10 cellular contexts compared by ENCODE assay signal in the genomic region with DNA sequence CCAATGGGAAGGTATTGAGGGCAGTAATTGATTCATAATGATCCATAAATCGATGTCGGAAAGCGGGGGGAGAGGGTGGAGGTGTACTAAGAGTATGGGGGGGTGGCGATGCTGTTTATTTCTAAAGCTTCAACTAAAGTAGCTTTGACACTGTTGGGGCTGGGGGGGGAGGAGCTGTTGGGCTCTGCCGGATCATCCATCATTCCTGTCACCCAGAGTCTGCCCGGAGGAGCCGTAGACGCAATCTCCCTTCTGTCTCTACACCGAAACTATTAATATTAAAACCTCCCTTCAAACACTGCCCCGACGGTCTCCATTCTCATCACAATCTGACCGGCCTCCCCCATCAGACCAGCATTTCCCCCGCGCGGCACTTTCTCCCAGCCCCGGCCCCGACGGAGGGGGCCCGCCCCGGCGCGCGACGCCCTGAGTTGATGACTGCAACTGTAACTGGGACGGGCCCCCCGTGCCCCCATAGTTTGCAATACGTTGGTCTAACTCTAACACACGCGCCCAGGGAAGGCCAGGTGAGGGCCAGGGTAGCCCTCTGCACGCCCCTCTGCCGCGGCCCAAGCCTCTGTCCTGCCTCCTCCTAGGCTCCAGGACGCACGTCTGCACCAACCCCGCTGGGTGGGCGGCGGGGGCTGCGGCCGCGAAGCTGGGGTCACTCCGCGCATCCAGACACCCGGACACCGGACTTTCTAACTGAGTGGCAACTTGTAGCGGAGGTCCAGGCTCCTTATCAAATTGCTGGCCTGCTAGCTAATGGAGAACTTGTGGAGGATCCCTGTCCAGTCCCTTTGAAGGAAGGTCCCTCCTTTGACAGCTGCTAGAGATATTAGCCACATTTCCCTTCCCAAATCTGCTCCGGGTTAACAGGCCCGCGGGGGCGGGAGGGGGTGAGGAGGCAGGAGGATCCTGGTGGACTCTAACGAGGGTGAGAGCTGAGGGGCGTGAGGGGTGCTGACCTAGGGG.
DNase-seq lines count a peak whose midpoint lies in the region; ATAC-seq and TF ChIP-seq lines count a peak whose summit lies in the region.
"Had no signal": no experiment of that assay in that cellular context is flagged by ENCODE, and none has a peak within 500 bp of the region (broad histone marks: within the 10 kb centered on the region; RNA-seq: fewer than 3 reads in every experiment).

No MANE protein-coding gene starts in this region.

- POLR2A ChIA-PET in PC-9 (lab: Charles Lee; ENCODE audit: unreplicated experiment) = no interaction called here

- H3K9me3 ChIP-seq in endocrine pancreas (ENCODE audit: control insufficient read depth, low read length) (no peaks in the 10 kb centered on the region), right lobe of liver (no peaks in the 10 kb centered on the region), suprapubic skin (no peaks in the 10 kb centered on the region), PC-9 (ENCODE audit: insufficient read depth, low read depth) (no peaks in the 10 kb centered on the region)
- H3K9me3 ChIP-seq: colonic mucosa had no signal

- no peaks in the 10 kb centered on the region for H4K20me1 ChIP-seq in PC-9 (ENCODE audit: insufficient read depth)

- no peak overlapping the region for H2AFZ ChIP-seq in PC-9

- CTCF ChIA-PET in PC-9 (lab: Charles Lee) = interaction anchor here (0.6 kb wide), 1 partner anchor 245 kb away, joined by 5 read pairs; no protein-coding TSS in a partner anchor

- ATAC-seq in right lobe of liver (peak; percentile 18 to 58 (median 42)), HG03432 (IDR thresholded peaks at IDR 0.05; ENCODE audit: unreplicated experiment) (no peak)

- H3K27me3 ChIP-seq in endocrine pancreas (ENCODE audit: control insufficient read depth, insufficient read depth, low read length) = no peaks in the 10 kb centered on the region
- peaks cover 0 to 2% of the 10 kb centered on the region in 2 donors for H3K27me3 ChIP-seq in right lobe of liver
- H3K27me3 ChIP-seq in suprapubic skin = peaks cover 47% of the 10 kb centered on the region
- H3K27me3 ChIP-seq in PC-9 (ENCODE audit: insufficient read depth, low read depth) = no peaks in the 10 kb centered on the region

- H3K36me3 ChIP-seq in endocrine pancreas (ENCODE audit: control insufficient read depth, insufficient read depth, low read length) (no peaks in the 10 kb centered on the region), right lobe of liver (no peaks in the 10 kb centered on the region), suprapubic skin (peaks cover 3% of the 10 kb centered on the region), PC-9 (ENCODE audit: low read depth) (no peaks in the 10 kb centered on the region)
- H3K36me3 ChIP-seq: colonic mucosa had no signal

- H3K9ac ChIP-seq in endocrine pancreas (ENCODE audit: control insufficient read depth, insufficient read depth, low read length) = peak overlapping the region; percentile 49

- no TSS peak for BruUV-seq in PC-9 (replicated peaks; lab: Mats Ljungman, UMichigan)

- no peaks in the 10 kb centered on the region for H3K9me2 ChIP-seq in PC-9 (ENCODE audit: insufficient read depth)

- TF ChIP-seq CTCF in right lobe of liver (IDR thresholded peaks at IDR 0.05) (no peak), suprapubic skin (IDR thresholded peaks at IDR 0.05) (no peak), PC-9 (conservative IDR thresholded peaks at IDR 0.05) (no peak)

- no peaks in the 10 kb centered on the region for H3K79me2 ChIP-seq in PC-9 (ENCODE audit: low read depth)

- intact Hi-C loops in right lobe of liver (cut with DNase I) (loop anchor here (10.0 kb wide), 2 partner anchors 216 to 236 kb away; a partner anchor contains a TSS), PC-9 (cut with micrococcal nuclease; ENCODE audit: unreplicated experiment) (no loop called here)

- DNase-seq in M059J (ENCODE audit: low read depth) (peak; percentile 61), right lobe of liver (no peak), suprapubic skin (ENCODE audit: low spot score in 2 of 2) (no peak), PC-9 (no peak), ACHN (no peak)
- no peak for DNase-seq in activated CD8-positive, alpha-beta memory T cell treated with anti-CD3 and anti-CD28 coated beads, Interleukin-2, amount 50 U/mL, for 4 hours
- DNase-seq: colonic mucosa, NCI-H187 treated with DMSO at 0.1 percent for 48 hours had no signal

- no peak for TF ChIP-seq EP300 in suprapubic skin (IDR thresholded peaks at IDR 0.05)

- H3F3A ChIP-seq in PC-9 (ENCODE audit: insufficient read depth, low read depth) = no peaks in the 10 kb centered on the region

- TF ChIP-seq POLR2A in right lobe of liver (IDR thresholded peaks at IDR 0.05) (no peak), suprapubic skin (IDR thresholded peaks at IDR 0.05) (no peak)

- H3K4me2 ChIP-seq in PC-9 = no peak overlapping the region

- WGBS in right lobe of liver (ENCODE audit: insufficient coverage, low coverage, low lambda C conversion rate, missing lambda C conversion rate) = 11% methylated on average over 31 of the region's 51 CpGs
- 22% methylated on average over 34 of the region's 51 CpGs for WGBS in suprapubic skin

- in situ Hi-C loops in ACHN (cut with HindIII; ENCODE audit: low pct_ligation_motif_present, low pct_unique_long_range_greater_than_20kb, low sequenced_read_pairs) = no loop called here

- H3K4me3 ChIP-seq in endocrine pancreas (ENCODE audit: control insufficient read depth, insufficient read depth, low read length) (peak overlapping the region; percentile 72), right lobe of liver (peak overlapping the region in 1 of 3 donors; percentile 29), suprapubic skin (peak overlapping the region; percentile 43), PC-9 (no peak overlapping the region)
- H3K4me3 ChIP-seq: colonic mucosa had no signal

- peaks cover 14% of the 10 kb centered on the region for H3K4me1 ChIP-seq in endocrine pancreas (ENCODE audit: control insufficient read depth, insufficient read depth, low read length)
- H3K4me1 ChIP-seq in right lobe of liver = peaks cover 0 to 5% (median 0%) of the 10 kb centered on the region in 4 donors
- H3K4me1 ChIP-seq in suprapubic skin = peaks cover 26% of the 10 kb centered on the region
- no peaks in the 10 kb centered on the region for H3K4me1 ChIP-seq in PC-9 (replicated peaks; ENCODE audit: insufficient read depth)
- H3K4me1 ChIP-seq: colonic mucosa had no signal

- H3K27ac ChIP-seq in right lobe of liver (no peak overlapping the region), suprapubic skin (no peak overlapping the region), PC-9 (no peak overlapping the region)
- H3K27ac ChIP-seq: colonic mucosa had no signal
